Comparison of ENCODE assay signal across 12 cellular contexts in the genomic region with DNA sequence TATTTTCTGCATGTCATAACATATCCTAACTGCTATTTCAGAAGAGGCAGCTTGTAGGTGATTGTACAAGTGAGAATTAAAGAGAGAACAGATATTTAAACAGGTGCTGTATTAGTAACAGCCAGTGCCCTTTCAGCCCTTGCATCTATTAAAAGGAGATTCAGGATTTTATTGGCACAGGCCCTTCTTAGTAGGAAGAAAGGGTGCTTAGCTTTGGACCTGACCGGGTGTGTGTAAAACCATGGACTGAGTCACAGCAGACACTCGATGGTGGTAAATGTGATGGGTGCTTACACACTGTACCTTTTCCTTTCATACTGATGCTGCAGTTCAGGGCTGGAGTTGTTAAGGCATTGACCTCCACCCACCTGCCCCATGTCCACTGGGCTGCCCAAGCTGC. TPM values are rescaled to one million over a fixed set of nuclear protein-coding genes. Genes with fewer than 3 reads are reported as not detected.
A peak's percentile ranks its signal among the peaks of the same experiment; 100 is the strongest.
DNase-seq lines count a peak whose midpoint lies in the region; ATAC-seq, FAIRE-seq and TF ChIP-seq lines count a peak whose summit lies in the region.
"Had no signal": no experiment of that assay in that cellular context is flagged by ENCODE, and none has a peak within 500 bp of the region (broad histone marks: within the 10 kb centered on the region; RNA-seq: fewer than 3 reads in every experiment).

No MANE protein-coding gene starts in this region.

- no peaks in the 10 kb centered on the region for H3K27me3 ChIP-seq in left ventricle myocardium inferior (ENCODE audit: low read depth)
- H3K27me3 ChIP-seq in esophagus muscularis mucosa = no peaks in the 10 kb centered on the region
- no peaks in the 10 kb centered on the region for H3K27me3 ChIP-seq in transverse colon

- H3K4me3 ChIP-seq in left ventricle myocardium inferior (no peak overlapping the region), esophagus muscularis mucosa (no peak overlapping the region), transverse colon (no peak overlapping the region)

- H3K4me1 ChIP-seq in left ventricle myocardium inferior = peaks cover 31% of the 10 kb centered on the region
- peaks cover 22 to 55% (median 46%) of the 10 kb centered on the region in 4 donors for H3K4me1 ChIP-seq in esophagus muscularis mucosa
- peaks cover 4 to 52% (median 30%) of the 10 kb centered on the region in 4 donors for H3K4me1 ChIP-seq in transverse colon

- in situ Hi-C loops in transverse colon (cut with MboI; ENCODE audit: low pct_ligation_motif_present in 1 of 4, low pct_unique_long_range_greater_than_20kb in 1 of 4, low sequenced_read_pairs in 3 of 4) = no loop called here

- no peak for ATAC-seq in HG03108 (IDR thresholded peaks at IDR 0.05; ENCODE audit: unreplicated experiment)
- no peak for ATAC-seq in HG03378 (IDR thresholded peaks at IDR 0.05; ENCODE audit: unreplicated experiment)

- peak; percentile 80 for FAIRE-seq in RCC 7860 (lab: Jason Lieb, UNC)
- FAIRE-seq: colon had no signal

- intact Hi-C loops in left ventricle myocardium inferior (cut with micrococcal nuclease) (no loop called here), cardiac septum (cut with DNase I) (no loop called here), esophagus muscularis mucosa (cut with DNase I) (loop anchor here (10.0 kb wide), 1 partner anchor 74 kb away; no protein-coding TSS in a partner anchor), transverse colon (cut with DNase I; ENCODE audit: low total_unique reads) (loop anchor here (5.0 kb wide), 1 partner anchor 72 kb away; no protein-coding TSS in a partner anchor)

- POLR2A ChIA-PET in GM10248 (lab: Yijun Ruan, JAX) = no interaction called here

- TF ChIP-seq EP300 in esophagus muscularis mucosa (IDR thresholded peaks at IDR 0.05) = no peak
- TF ChIP-seq EP300 in transverse colon (IDR thresholded peaks at IDR 0.05; ENCODE audit: low read depth) = no peak

- H3K27ac ChIP-seq in left ventricle myocardium inferior (replicated peaks) = peak overlapping the region; percentile 77
- H3K27ac ChIP-seq in esophagus muscularis mucosa (replicated peaks in 1 of 4) = peak overlapping the region; percentile 37 to 72 (median 58)
- peak overlapping the region; percentile 30 to 48 (median 38) for H3K27ac ChIP-seq in transverse colon

- CTCF ChIA-PET in GM10248 (lab: Yijun Ruan, JAX) = interaction anchor here (0.9 kb wide), 1 partner anchor 264 kb away, joined by 4 read pairs; no protein-coding TSS in a partner anchor

- H3K9me3 ChIP-seq in left ventricle myocardium inferior (replicated peaks) (peaks cover 3% of the 10 kb centered on the region), esophagus muscularis mucosa (no peaks in the 10 kb centered on the region), transverse colon (no peaks in the 10 kb centered on the region)

- 35% methylated on average over 2 of the region's 2 CpGs for WGBS in esophagus muscularis mucosa
- WGBS in transverse colon (ENCODE audit: low coverage in 1 of 2), 2 donors = 38 to 54% methylated on average over 2 of the region's 2 CpGs

- no peak for TF ChIP-seq CTCF in left ventricle myocardium inferior (IDR thresholded peaks at IDR 0.05; ENCODE audit: borderline replicate concordance)
- TF ChIP-seq CTCF in esophagus muscularis mucosa (IDR thresholded peaks at IDR 0.05) = no peak
- TF ChIP-seq CTCF in transverse colon (IDR thresholded peaks at IDR 0.05) = no peak
- TF ChIP-seq CTCF in GM10248 (IDR thresholded peaks at IDR 0.05; ENCODE audit: control extremely low read depth, extremely low read depth, low read depth, missing control alignments) = no peak

- H3K36me3 ChIP-seq in left ventricle myocardium inferior (no peaks in the 10 kb centered on the region), esophagus muscularis mucosa (peaks cover 0 to 16% (median 6%) of the 10 kb centered on the region in 4 donors), transverse colon (no peaks in the 10 kb centered on the region)

- DNase-seq in left ventricle myocardium inferior = no peak
- DNase-seq in cardiac septum (ENCODE audit: low spot score) = no peak
- peak; percentile 50 for DNase-seq in RCC 7860 (ENCODE audit: low spot score)
- no peak for DNase-seq in esophagus muscularis mucosa (ENCODE audit: extremely low spot score)
- peak; percentile 18 for DNase-seq in transverse colon
- no peak for DNase-seq in GM10248 (ENCODE audit: extremely low spot score)
- DNase-seq: mesendoderm, NCI-H526, T-helper 9 cell had no signal

- no peak for TF ChIP-seq POLR2A in esophagus muscularis mucosa (IDR thresholded peaks at IDR 0.05; ENCODE audit: low read depth)
- no peak for TF ChIP-seq POLR2A in transverse colon (IDR thresholded peaks at IDR 0.05)

RNA-seq across cellular contexts. Expression of gene CD101, which starts 12.7 kb away (rescaled TPM):
- 0.74 TPM for total RNA-seq in left ventricle myocardium inferior
- 1.6 TPM for total RNA-seq in cardiac septum
- 1 to 10 TPM in 2 of 4 donors, under 1 TPM in 2; 0.26 to 1.5 (median 0.87) TPM for total RNA-seq in esophagus muscularis mucosa
- total RNA-seq in transverse colon = 10 to 100 TPM in 1 of 4 donors, 1 to 10 TPM in 2, under 1 TPM in 1; 0.40 to 24.3 (median 4.0) TPM

Comparison
In these comparisons a context has a peak if more than half of its experiments do, and no peak if none do; other contexts are left out.
1. DNase-seq: peak in RCC 7860 (single experiment) and transverse colon (single experiment); none in left ventricle myocardium inferior (single experiment), cardiac septum (single experiment), esophagus muscularis mucosa (single experiment) and GM10248 (single experiment).
2. intact Hi-C loops: an anchor here in esophagus muscularis mucosa (10.0 kb wide) and transverse colon (5.0 kb wide); none called in left ventricle myocardium inferior and cardiac septum.
3. Peak in every context shown above with its lines, with median percentiles within 50 percentile points of each other: H3K27ac ChIP-seq.